In the genomic region with DNA sequence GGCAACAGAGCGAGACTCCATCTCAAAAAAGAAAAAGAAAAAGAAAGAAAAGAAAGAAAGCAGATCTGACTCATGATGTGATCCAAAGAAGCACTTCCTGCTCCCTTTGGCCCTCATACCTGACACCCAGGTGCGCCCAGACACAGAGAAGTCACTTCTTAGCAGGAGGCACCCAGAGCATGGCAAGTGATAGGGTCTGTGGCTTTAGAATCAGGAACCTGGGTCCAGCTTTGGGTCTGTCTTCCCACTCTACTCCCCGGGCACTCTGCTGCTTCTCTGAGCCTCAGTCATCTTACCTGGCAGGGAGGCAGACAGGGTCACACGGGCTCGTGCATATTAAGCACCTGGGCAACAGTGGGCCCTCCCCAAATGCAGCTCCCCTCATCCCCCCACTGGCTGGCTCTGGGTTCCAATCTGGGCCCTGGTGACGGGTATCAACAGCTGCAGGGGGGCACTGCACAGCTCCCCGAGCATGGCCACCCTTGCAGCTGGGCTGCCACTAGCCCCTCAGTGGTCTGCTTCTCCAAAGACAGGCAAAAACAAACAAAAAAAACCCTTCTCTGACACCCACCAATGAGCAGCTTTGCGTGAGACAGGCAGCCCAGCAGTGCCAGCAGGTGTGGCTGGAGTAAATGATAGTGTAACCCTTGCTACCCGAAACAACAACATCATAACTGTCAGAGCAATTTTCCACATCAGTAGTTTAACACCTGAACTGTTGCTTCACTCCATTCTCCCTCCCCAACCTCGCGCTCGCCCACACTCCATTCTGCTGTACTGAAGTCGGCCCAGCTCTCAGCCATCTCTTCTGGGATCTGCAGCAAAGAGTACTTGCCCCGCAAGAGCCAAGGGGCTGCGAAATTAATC, we compare ENCODE assay signal across 1 cellular context.
TF ChIP-seq lines count a peak whose summit lies in the region.

No MANE protein-coding gene starts in this region.

TF ChIP-seq in GM12878, 131 proteins besides CTCF, POLR2A, EP300 and RAD21 (continued from another document and continues in another):
- TF ChIP-seq, protein P1, sequence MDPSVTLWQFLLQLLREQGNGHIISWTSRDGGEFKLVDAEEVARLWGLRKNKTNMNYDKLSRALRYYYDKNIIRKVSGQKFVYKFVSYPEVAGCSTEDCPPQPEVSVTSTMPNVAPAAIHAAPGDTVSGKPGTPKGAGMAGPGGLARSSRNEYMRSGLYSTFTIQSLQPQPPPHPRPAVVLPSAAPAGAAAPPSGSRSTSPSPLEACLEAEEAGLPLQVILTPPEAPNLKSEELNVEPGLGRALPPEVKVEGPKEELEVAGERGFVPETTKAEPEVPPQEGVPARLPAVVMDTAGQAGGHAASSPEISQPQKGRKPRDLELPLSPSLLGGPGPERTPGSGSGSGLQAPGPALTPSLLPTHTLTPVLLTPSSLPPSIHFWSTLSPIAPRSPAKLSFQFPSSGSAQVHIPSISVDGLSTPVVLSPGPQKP (IDR thresholded peaks at IDR 0.05; ENCODE audit: low read depth, low read length), result no peak
- TF ChIP-seq MYB (IDR thresholded peaks at IDR 0.05; ENCODE audit: borderline replicate concordance, low read depth, low read length) (peak; percentile 93), JUNB (IDR thresholded peaks at IDR 0.05) (peak; percentile 19; the same call in 1 of the 2 replicates), RELA (IDR thresholded peaks at IDR 0.05; ENCODE audit: borderline replicate concordance, partially characterized antibody) (no peak), SMARCA5 (IDR thresholded peaks at IDR 0.05) (peak; percentile 71; the same call in 1 of the 2 replicates), TCF7 (IDR thresholded peaks at IDR 0.05; ENCODE audit: borderline replicate concordance) (no peak), BCL11A (IDR thresholded peaks at IDR 0.05; ENCODE audit: low read depth, low read length) (peak; percentile 83), SMAD5 (IDR thresholded peaks at IDR 0.05; ENCODE audit: low read depth) (no peak), MXI1 (IDR thresholded peaks at IDR 0.05; ENCODE audit: low read depth, low read length) (peak; percentile 54; the same call in 1 of the 2 replicates), RFX5 (IDR thresholded peaks at IDR 0.05; ENCODE audit: low read depth, low read length) (no peak), SMAD1 (IDR thresholded peaks at IDR 0.05; ENCODE audit: low read depth, partially characterized antibody) (no peak), GATAD2B (conservative IDR thresholded peaks at IDR 0.05; ENCODE audit: low read depth) (0 out of 2 replicates have a peak, but pooled peaks have one; percentile 60), IKZF2 (IDR thresholded peaks at IDR 0.05) (peak; percentile 75 to 76; a peak in 3 of 4 replicates), HDAC2 (IDR thresholded peaks at IDR 0.05) (no peak), PML (IDR thresholded peaks at IDR 0.05; ENCODE audit: low read length) (no peak), CHD4 (IDR thresholded peaks at IDR 0.05) (no peak), NFYA (IDR thresholded peaks at IDR 0.05; ENCODE audit: borderline replicate concordance, low read depth, low read length) (no peak), RBBP5 (conservative IDR thresholded peaks at IDR 0.05) (no peak), NR2C1 (IDR thresholded peaks at IDR 0.05) (no peak), SMC3 (IDR thresholded peaks at IDR 0.05; ENCODE audit: borderline replicate concordance, low read length) (no peak), SREBF2 (IDR thresholded peaks at IDR 0.05; ENCODE audit: low read length) (no peak), MTA3 (IDR thresholded peaks at IDR 0.05; ENCODE audit: borderline replicate concordance, low read length) (0 out of 2 replicates have a peak, but pooled peaks have one; percentile 41), RAD51 (IDR thresholded peaks at IDR 0.05) (peak; percentile 35; the same call in 1 of the 2 replicates), ESRRA (IDR thresholded peaks at IDR 0.05; ENCODE audit: low read length) (no peak), ZBED1 (IDR thresholded peaks at IDR 0.05; ENCODE audit: borderline replicate concordance) (no peak), ZNF622 (IDR thresholded peaks at IDR 0.05) (no peak), SIX5 (IDR thresholded peaks at IDR 0.05; ENCODE audit: low read depth, low read length, severe bottlenecking) (no peak), RB1 (IDR thresholded peaks at IDR 0.05; ENCODE audit: borderline replicate concordance) (no peak), MYC (IDR thresholded peaks at IDR 0.05; ENCODE audit: insufficient read depth, insufficient read length, insufficient replicate concordance, low read length, severe bottlenecking) (no peak), NBN (IDR thresholded peaks at IDR 0.05) (peak; percentile 65; the same call in 1 of the 2 replicates), MEF2A (IDR thresholded peaks at IDR 0.05; ENCODE audit: insufficient read depth, low read depth, low read length) (0 out of 2 replicates have a peak, but pooled peaks have one; percentile 45), SIN3A (IDR thresholded peaks at IDR 0.05; ENCODE audit: low read depth, low read length) (no peak), CHD1 (IDR thresholded peaks at IDR 0.05; ENCODE audit: low read depth, low read length) (no peak), MTA2 (IDR thresholded peaks at IDR 0.05; ENCODE audit: low read depth) (peak; percentile 91), ETV6 (conservative IDR thresholded peaks at IDR 0.05 in 1 of 2, IDR thresholded peaks at IDR 0.05 in 1 of 2; ENCODE audit: borderline replicate concordance in 1 of 2, low read depth in 1 of 2) (no peak), SUPT20H (IDR thresholded peaks at IDR 0.05; ENCODE audit: borderline replicate concordance, control insufficient read depth, low read depth, low read length) (no peak)
- TF ChIP-seq, protein P2, sequence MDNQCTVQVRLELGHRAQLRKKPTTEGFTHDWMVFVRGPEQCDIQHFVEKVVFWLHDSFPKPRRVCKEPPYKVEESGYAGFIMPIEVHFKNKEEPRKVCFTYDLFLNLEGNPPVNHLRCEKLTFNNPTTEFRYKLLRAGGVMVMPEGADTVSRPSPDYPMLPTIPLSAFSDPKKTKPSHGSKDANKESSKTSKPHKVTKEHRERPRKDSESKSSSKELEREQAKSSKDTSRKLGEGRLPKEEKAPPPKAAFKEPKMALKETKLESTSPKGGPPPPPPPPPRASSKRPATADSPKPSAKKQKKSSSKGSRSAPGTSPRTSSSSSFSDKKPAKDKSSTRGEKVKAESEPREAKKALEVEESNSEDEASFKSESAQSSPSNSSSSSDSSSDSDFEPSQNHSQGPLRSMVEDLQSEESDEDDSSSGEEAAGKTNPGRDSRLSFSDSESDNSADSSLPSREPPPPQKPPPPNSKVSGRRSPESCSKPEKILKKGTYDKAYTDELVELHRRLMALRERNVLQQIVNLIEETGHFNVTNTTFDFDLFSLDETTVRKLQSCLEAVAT (IDR thresholded peaks at IDR 0.05), result no peak
- TF ChIP-seq, protein P3, sequence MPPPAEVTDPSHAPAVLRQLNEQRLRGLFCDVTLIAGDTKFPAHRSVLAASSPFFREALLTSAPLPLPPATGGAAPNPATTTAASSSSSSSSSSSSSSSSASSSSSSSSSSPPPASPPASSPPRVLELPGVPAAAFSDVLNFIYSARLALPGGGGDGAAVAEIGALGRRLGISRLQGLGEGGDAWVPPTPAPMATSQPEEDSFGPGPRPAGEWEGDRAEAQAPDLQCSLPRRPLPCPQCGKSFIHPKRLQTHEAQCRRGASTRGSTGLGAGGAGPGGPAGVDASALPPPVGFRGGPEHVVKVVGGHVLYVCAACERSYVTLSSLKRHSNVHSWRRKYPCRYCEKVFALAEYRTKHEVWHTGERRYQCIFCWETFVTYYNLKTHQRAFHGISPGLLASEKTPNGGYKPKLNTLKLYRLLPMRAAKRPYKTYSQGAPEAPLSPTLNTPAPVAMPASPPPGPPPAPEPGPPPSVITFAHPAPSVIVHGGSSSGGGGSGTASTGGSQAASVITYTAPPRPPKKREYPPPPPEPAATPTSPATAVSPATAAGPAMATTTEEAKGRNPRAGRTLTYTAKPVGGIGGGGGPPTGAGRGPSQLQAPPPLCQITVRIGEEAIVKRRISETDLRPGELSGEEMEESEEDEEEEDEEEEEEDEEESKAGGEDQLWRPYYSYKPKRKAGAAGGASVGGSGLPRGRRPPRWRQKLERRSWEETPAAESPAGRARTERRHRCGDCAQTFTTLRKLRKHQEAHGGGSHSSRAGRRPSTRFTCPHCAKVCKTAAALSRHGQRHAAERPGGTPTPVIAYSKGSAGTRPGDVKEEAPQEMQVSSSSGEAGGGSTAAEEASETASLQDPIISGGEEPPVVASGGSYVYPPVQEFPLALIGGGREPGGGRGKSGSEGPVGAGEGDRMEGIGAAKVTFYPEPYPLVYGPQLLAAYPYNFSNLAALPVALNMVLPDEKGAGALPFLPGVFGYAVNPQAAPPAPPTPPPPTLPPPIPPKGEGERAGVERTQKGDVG (CRISPR knock-in tag; IDR thresholded peaks at IDR 0.05), result no peak
- TF ChIP-seq, protein P4, sequence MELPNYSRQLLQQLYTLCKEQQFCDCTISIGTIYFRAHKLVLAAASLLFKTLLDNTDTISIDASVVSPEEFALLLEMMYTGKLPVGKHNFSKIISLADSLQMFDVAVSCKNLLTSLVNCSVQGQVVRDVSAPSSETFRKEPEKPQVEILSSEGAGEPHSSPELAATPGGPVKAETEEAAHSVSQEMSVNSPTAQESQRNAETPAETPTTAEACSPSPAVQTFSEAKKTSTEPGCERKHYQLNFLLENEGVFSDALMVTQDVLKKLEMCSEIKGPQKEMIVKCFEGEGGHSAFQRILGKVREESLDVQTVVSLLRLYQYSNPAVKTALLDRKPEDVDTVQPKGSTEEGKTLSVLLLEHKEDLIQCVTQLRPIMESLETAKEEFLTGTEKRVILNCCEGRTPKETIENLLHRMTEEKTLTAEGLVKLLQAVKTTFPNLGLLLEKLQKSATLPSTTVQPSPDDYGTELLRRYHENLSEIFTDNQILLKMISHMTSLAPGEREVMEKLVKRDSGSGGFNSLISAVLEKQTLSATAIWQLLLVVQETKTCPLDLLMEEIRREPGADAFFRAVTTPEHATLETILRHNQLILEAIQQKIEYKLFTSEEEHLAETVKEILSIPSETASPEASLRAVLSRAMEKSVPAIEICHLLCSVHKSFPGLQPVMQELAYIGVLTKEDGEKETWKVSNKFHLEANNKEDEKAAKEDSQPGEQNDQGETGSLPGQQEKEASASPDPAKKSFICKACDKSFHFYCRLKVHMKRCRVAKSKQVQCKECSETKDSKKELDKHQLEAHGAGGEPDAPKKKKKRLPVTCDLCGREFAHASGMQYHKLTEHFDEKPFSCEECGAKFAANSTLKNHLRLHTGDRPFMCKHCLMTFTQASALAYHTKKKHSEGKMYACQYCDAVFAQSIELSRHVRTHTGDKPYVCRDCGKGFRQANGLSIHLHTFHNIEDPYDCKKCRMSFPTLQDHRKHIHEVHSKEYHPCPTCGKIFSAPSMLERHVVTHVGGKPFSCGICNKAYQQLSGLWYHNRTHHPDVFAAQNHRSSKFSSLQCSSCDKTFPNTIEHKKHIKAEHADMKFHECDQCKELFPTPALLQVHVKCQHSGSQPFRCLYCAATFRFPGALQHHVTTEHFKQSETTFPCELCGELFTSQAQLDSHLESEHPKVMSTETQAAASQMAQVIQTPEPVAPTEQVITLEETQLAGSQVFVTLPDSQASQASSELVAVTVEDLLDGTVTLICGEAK (IDR thresholded peaks at IDR 0.05; ENCODE audit: borderline replicate concordance), result no peak
- TF ChIP-seq, protein P5, sequence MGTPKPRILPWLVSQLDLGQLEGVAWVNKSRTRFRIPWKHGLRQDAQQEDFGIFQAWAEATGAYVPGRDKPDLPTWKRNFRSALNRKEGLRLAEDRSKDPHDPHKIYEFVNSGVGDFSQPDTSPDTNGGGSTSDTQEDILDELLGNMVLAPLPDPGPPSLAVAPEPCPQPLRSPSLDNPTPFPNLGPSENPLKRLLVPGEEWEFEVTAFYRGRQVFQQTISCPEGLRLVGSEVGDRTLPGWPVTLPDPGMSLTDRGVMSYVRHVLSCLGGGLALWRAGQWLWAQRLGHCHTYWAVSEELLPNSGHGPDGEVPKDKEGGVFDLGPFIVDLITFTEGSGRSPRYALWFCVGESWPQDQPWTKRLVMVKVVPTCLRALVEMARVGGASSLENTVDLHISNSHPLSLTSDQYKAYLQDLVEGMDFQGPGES (IDR thresholded peaks at IDR 0.05), result peak; percentile 5; the same call in 1 of the 2 replicates
- TF ChIP-seq, protein P6, sequence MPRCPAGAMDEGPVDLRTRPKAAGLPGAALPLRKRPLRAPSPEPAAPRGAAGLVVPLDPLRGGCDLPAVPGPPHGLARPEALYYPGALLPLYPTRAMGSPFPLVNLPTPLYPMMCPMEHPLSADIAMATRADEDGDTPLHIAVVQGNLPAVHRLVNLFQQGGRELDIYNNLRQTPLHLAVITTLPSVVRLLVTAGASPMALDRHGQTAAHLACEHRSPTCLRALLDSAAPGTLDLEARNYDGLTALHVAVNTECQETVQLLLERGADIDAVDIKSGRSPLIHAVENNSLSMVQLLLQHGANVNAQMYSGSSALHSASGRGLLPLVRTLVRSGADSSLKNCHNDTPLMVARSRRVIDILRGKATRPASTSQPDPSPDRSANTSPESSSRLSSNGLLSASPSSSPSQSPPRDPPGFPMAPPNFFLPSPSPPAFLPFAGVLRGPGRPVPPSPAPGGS (IDR thresholded peaks at IDR 0.05; ENCODE audit: borderline replicate concordance, insufficient read depth, low read depth, low read length, poor library complexity, severe bottlenecking), result no peak
- TF ChIP-seq, protein P7, sequence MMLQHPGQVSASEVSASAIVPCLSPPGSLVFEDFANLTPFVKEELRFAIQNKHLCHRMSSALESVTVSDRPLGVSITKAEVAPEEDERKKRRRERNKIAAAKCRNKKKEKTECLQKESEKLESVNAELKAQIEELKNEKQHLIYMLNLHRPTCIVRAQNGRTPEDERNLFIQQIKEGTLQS (IDR thresholded peaks at IDR 0.05; ENCODE audit: borderline replicate concordance, extremely low read depth, low read depth, low read length), result no peak
- TF ChIP-seq, protein P8, sequence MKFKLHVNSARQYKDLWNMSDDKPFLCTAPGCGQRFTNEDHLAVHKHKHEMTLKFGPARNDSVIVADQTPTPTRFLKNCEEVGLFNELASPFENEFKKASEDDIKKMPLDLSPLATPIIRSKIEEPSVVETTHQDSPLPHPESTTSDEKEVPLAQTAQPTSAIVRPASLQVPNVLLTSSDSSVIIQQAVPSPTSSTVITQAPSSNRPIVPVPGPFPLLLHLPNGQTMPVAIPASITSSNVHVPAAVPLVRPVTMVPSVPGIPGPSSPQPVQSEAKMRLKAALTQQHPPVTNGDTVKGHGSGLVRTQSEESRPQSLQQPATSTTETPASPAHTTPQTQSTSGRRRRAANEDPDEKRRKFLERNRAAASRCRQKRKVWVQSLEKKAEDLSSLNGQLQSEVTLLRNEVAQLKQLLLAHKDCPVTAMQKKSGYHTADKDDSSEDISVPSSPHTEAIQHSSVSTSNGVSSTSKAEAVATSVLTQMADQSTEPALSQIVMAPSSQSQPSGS (IDR thresholded peaks at IDR 0.05; ENCODE audit: low read length), result no peak
- TF ChIP-seq, protein P9, sequence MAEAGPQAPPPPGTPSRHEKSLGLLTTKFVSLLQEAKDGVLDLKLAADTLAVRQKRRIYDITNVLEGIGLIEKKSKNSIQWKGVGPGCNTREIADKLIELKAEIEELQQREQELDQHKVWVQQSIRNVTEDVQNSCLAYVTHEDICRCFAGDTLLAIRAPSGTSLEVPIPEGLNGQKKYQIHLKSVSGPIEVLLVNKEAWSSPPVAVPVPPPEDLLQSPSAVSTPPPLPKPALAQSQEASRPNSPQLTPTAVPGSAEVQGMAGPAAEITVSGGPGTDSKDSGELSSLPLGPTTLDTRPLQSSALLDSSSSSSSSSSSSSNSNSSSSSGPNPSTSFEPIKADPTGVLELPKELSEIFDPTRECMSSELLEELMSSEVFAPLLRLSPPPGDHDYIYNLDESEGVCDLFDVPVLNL (IDR thresholded peaks at IDR 0.05; ENCODE audit: low read depth, low read length), result no peak
